In the genomic region with DNA sequence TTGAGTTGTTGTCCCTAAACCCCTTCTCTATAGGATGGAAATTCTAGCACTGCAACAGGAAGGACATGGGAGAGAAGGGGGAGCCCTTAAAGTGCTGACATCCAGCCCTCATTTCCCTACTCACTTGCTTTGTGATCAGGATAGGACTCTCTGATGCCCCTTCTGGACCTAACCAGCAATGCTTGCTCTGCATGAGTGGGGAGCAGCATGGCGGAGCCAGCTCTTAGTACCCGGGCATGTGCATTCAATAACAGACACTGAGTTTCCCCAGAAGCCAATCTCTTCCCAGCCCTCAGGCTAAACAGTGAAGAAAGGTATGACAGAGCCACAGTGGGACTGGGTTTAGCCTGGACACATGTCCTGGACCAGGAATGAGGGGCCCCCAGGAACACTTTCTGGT, we compare ENCODE assay signal across 15 cellular contexts. TPM values are rescaled to one million over a fixed set of nuclear protein-coding genes. Genes with fewer than 3 reads are reported as not detected.
A peak's percentile ranks its signal among the peaks of the same experiment; 100 is the strongest.
DNase-seq lines count a peak whose midpoint lies in the region; ATAC-seq and TF ChIP-seq lines count a peak whose summit lies in the region.
"Had no signal": no experiment of that assay in that cellular context is flagged by ENCODE, and none has a peak within 500 bp of the region (broad histone marks: within the 10 kb centered on the region; RNA-seq: fewer than 3 reads in every experiment).

No MANE protein-coding gene starts in this region.

- peaks cover 8% of the 10 kb centered on the region for H3K9me3 Mint-ChIP-seq in MCF 10A (ENCODE audit: unreplicated experiment)
- peaks cover 2% of the 10 kb centered on the region for H3K9me3 Mint-ChIP-seq in CD8-positive, alpha-beta T cell
- H3K9me3 Mint-ChIP-seq: activated T-helper 2 cell treated with anti-CD3 and anti-CD28 coated beads, Interferon-gamma antibody, Interleukin-2, Interleukin-4, amounts not matched to agents 10 μg/mL and 5 μg/mL and 100 μg/mL, durations not matched to agents 14 hours and 24 hours and 36 hours had no signal

- POLR2A ChIA-PET in MCF 10A (lab: Yijun Ruan, JAX), result interaction anchor here (0.6 kb wide), 1 partner anchor 8 kb away, joined by 3 read pairs; no protein-coding TSS in a partner anchor
- POLR2A ChIA-PET in CD8-positive, alpha-beta T cell (lab: Charles Lee), result no interaction called here

- H3K27me3 Mint-ChIP-seq in MCF 10A (ENCODE audit: insufficient read depth, unreplicated experiment), result no peaks in the 10 kb centered on the region
- H3K27me3 Mint-ChIP-seq in CD8-positive, alpha-beta T cell (ENCODE audit: low read depth), result peaks cover 2% of the 10 kb centered on the region

- no peak overlapping the region for H3K4me3 ChIP-seq in breast epithelium
- H3K4me3 ChIP-seq in upper lobe of right lung, result no peak overlapping the region
- H3K4me3 ChIP-seq in body of pancreas, result no peak overlapping the region
- H3K4me3 ChIP-seq in CD8-positive, alpha-beta T cell (ENCODE audit: low read depth, low read length), result no peak overlapping the region
- H3K4me3 ChIP-seq: SK-N-MC had no signal

- H3K27ac Mint-ChIP-seq in MCF 10A (ENCODE audit: low read depth, unreplicated experiment), result no peak overlapping the region
- H3K27ac Mint-ChIP-seq in CD8-positive, alpha-beta T cell, result no peak overlapping the region
- H3K27ac Mint-ChIP-seq: activated T-helper 2 cell treated with anti-CD3 and anti-CD28 coated beads, Interferon-gamma antibody, Interleukin-2, Interleukin-4, amounts not matched to agents 10 μg/mL and 5 μg/mL and 100 μg/mL, durations not matched to agents 14 hours and 24 hours and 36 hours; stimulated activated naive CD8-positive, alpha-beta T cell treated with anti-CD3 and anti-CD28 coated beads, Interleukin-15, Interleukin-2, amounts not matched to agents 100 ng/mL and 50 ng/mL, for 24 hours had no signal

- H3K36me3 Mint-ChIP-seq in MCF 10A (ENCODE audit: insufficient read depth, unreplicated experiment), result peaks cover 6% of the 10 kb centered on the region
- H3K36me3 Mint-ChIP-seq in CD8-positive, alpha-beta T cell, result no peaks in the 10 kb centered on the region

- TF ChIP-seq POLR2A in breast epithelium (IDR thresholded peaks at IDR 0.05) (no peak), body of pancreas (IDR thresholded peaks at IDR 0.05) (no peak)

- H3K4me3 Mint-ChIP-seq in MCF 10A (ENCODE audit: unreplicated experiment), result no peak overlapping the region
- H3K4me3 Mint-ChIP-seq in CD8-positive, alpha-beta T cell, result no peak overlapping the region
- H3K4me3 Mint-ChIP-seq: stimulated activated naive CD8-positive, alpha-beta T cell treated with anti-CD3 and anti-CD28 coated beads, Interleukin-15, Interleukin-2, amounts not matched to agents 100 ng/mL and 50 ng/mL, for 24 hours had no signal

- no peaks in the 10 kb centered on the region for H3K36me3 ChIP-seq in breast epithelium
- no peaks in the 10 kb centered on the region for H3K36me3 ChIP-seq in upper lobe of right lung
- peaks cover 0 to 7% of the 10 kb centered on the region in 2 donors for H3K36me3 ChIP-seq in body of pancreas (replicated peaks in 1 of 2; ENCODE audit: insufficient read depth in 1 of 2, low read depth in 2 of 2)
- no peaks in the 10 kb centered on the region for H3K36me3 ChIP-seq in CD8-positive, alpha-beta T cell (ENCODE audit: insufficient read depth, low read length)

- CTCF ChIA-PET in MCF 10A (lab: Yijun Ruan, JAX), result interaction anchor here (0.5 to 0.7 kb wide), 2 partner anchors 8 to 258 kb away, joined by 3 to 4 read pairs; no protein-coding TSS in a partner anchor
- CTCF ChIA-PET in CD8-positive, alpha-beta T cell (lab: Charles Lee), result no interaction called here

- TF ChIP-seq CTCF in MCF 10A (IDR thresholded peaks at IDR 0.05; ENCODE audit: unreplicated experiment) (no peak), breast epithelium (IDR thresholded peaks at IDR 0.05) (no peak), foreskin keratinocyte (conservative IDR thresholded peaks at IDR 0.05) (peak; percentile 29), upper lobe of right lung (IDR thresholded peaks at IDR 0.05) (peak; percentile 10), body of pancreas (IDR thresholded peaks at IDR 0.05) (no peak)
- no peak for TF ChIP-seq CTCF in CD8-positive, alpha-beta T cell (IDR thresholded peaks at IDR 0.05)

- intact Hi-C loops in MCF 10A (cut with micrococcal nuclease), result no loop called here
- intact Hi-C loops in breast epithelium (cut with DNase I; ENCODE audit: low total_unique reads), result no loop called here
- intact Hi-C loops in upper lobe of right lung (cut with DNase I), result no loop called here
- intact Hi-C loops in body of pancreas (cut with DNase I), result no loop called here
- intact Hi-C loops in CD8-positive, alpha-beta T cell (cut with DNase I, micrococcal nuclease), result no loop called here

- ATAC-seq in foreskin keratinocyte (peak; percentile 15), upper lobe of right lung (no peak), GM18498 (IDR thresholded peaks at IDR 0.05; ENCODE audit: unreplicated experiment) (no peak), body of pancreas (no peak)
- ATAC-seq in CD8-positive, alpha-beta T cell, result no peak

- H3K9me3 ChIP-seq in breast epithelium (no peaks in the 10 kb centered on the region), upper lobe of right lung (no peaks in the 10 kb centered on the region), body of pancreas (no peaks in the 10 kb centered on the region)
- no peaks in the 10 kb centered on the region for H3K9me3 ChIP-seq in CD8-positive, alpha-beta T cell (ENCODE audit: low read length)

- no peaks in the 10 kb centered on the region for H3K4me1 Mint-ChIP-seq in MCF 10A (ENCODE audit: insufficient read depth, unreplicated experiment)
- H3K4me1 Mint-ChIP-seq in CD8-positive, alpha-beta T cell (ENCODE audit: low read depth), result peaks cover 2% of the 10 kb centered on the region

- no peak overlapping the region for H3K27ac ChIP-seq in breast epithelium
- no peak overlapping the region for H3K27ac ChIP-seq in foreskin keratinocyte
- no peak overlapping the region for H3K27ac ChIP-seq in upper lobe of right lung
- H3K27ac ChIP-seq in body of pancreas, result no peak overlapping the region
- H3K27ac ChIP-seq in CD8-positive, alpha-beta T cell (ENCODE audit: low read depth, low read length), result no peak overlapping the region
- H3K27ac ChIP-seq: SK-N-MC had no signal

- H3K4me1 ChIP-seq in breast epithelium, result no peaks in the 10 kb centered on the region
- H3K4me1 ChIP-seq in foreskin keratinocyte, result peaks cover 13% of the 10 kb centered on the region
- H3K4me1 ChIP-seq in upper lobe of right lung, result no peaks in the 10 kb centered on the region
- peaks cover 11% of the 10 kb centered on the region for H3K4me1 ChIP-seq in body of pancreas
- H3K4me1 ChIP-seq in CD8-positive, alpha-beta T cell (ENCODE audit: insufficient read depth, low read length), result no peaks in the 10 kb centered on the region

- peak; percentile 6 for DNase-seq in MCF 10A (ENCODE audit: unreplicated experiment)
- DNase-seq in breast epithelium (ENCODE audit: low spot score in 2 of 2), result no peak
- peak; percentile 7 for DNase-seq in RKO (ENCODE audit: low spot score)
- DNase-seq in foreskin keratinocyte, result no peak
- DNase-seq in upper lobe of right lung, result no peak
- DNase-seq in body of pancreas, result no peak
- no peak for DNase-seq in CD8-positive, alpha-beta T cell
- DNase-seq: activated CD4-positive, alpha-beta T cell treated with anti-CD3 and anti-CD28 coated beads for 1 hour; AML-193; kidney glomerular epithelial cell had no signal

- H3K27me3 ChIP-seq in breast epithelium, result no peaks in the 10 kb centered on the region
- no peaks in the 10 kb centered on the region for H3K27me3 ChIP-seq in foreskin keratinocyte
- H3K27me3 ChIP-seq in upper lobe of right lung, result no peaks in the 10 kb centered on the region
- H3K27me3 ChIP-seq in body of pancreas, result no peaks in the 10 kb centered on the region
- H3K27me3 ChIP-seq in CD8-positive, alpha-beta T cell (ENCODE audit: insufficient read depth, low read length), result no peaks in the 10 kb centered on the region

- no TSS peak for BruUV-seq in MCF 10A (replicated peaks; lab: Mats Ljungman, UMichigan)

- WGBS in body of pancreas, 2 donors, result 91% methylated on average over 2 of the region's 2 CpGs; no CpG with 5 or more reads in 1 of the 2 donors

RNA-seq across cellular contexts. Expression of a gene that starts 14.0 kb away (rescaled TPM):
- total RNA-seq in MCF 10A (2022), result not detected in 2 replicates
- 100 to 1,000 TPM in 1 of 3 donors, 10 to 100 TPM in 2; 22.0 to 131 (median 77.3) TPM for total RNA-seq in breast epithelium
- total RNA-seq in foreskin keratinocyte, result not detected in 2 replicates
- 0.04 TPM in 1 of 2 replicates, not detected in the other for polyA plus RNA-seq in foreskin keratinocyte
- total RNA-seq in upper lobe of right lung, result 198 TPM
- total RNA-seq in body of pancreas, result 100 to 1,000 TPM; 139 to 290 TPM
- total RNA-seq in CD8-positive, alpha-beta T cell, result not detected
- total RNA-seq: activated T-helper 2 cell treated with anti-CD3 and anti-CD28 coated beads, Interferon-gamma antibody, Interleukin-2, Interleukin-4, amounts not matched to agents 10 μg/mL and 5 μg/mL and 100 μg/mL, durations not matched to agents 14 hours and 24 hours and 36 hours; NCI-H460 had no signal

Comparison
In these comparisons a context has a peak if more than half of its experiments do, and no peak if none do; other contexts are left out.
1. DNase-seq: peak in MCF 10A (single experiment) and RKO (single experiment); none in breast epithelium (0 of 2), foreskin keratinocyte (0 of 2), upper lobe of right lung (single experiment), body of pancreas (0 of 4) and CD8-positive, alpha-beta T cell (0 of 7).
2. RNA of a gene that starts 14.0 kb away (total RNA-seq): 139 to 290 TPM in body of pancreas, 198 TPM in upper lobe of right lung (single experiment) and 22.0 to 131 TPM in breast epithelium; not detected in foreskin keratinocyte, not detected in MCF 10A and not detected in CD8-positive, alpha-beta T cell; every median in the first group is over 10 times any median in the second.
3. CTCF ChIP-seq: peak in foreskin keratinocyte (single experiment) and upper lobe of right lung (single experiment); none in MCF 10A (single experiment), breast epithelium (0 of 3), body of pancreas (0 of 7) and CD8-positive, alpha-beta T cell (single experiment).